Comparison of ENCODE assay signal across 8 cellular contexts in the genomic region with DNA sequence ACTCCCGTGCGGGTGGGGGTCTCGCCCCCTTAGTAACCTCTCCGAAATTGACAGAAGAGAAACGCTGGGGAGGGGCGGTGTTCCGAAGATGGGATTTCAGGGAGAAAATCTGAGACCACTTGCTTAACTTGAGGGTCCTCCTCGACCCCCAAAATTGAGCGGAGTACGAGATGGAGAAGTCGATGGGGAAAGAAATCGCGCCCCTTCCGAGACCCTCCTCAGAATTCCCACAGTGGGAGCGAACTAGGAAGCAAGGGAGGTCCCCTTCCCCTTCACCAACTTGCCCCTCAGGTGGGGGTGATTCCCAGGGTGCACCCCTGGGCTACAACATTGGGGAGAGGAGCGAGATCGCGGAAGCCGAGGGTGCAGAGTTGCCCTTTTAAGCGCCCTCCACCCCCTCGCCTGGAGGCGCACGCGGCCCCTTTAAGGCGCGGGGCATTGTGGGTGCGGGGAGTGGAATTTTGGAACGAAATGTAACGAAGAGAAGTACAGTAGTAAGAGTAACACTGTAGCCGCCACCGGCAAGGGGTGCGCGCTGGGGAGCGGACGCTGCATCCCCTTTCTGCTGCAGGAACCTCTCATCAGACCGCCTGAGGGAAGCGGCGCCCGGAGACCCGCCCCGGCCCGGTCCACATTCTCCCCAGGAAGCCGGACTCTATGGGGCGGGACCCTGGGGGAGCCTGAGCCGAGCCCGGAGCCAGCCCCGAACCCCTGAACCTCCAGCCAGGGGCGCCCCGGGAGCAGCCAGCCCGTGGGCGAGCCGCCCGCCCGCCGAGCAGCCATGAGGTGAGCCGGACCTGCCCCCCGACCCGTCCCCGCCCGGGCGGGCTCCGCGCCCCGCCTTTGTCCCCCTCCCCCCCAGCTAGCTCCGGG. TPM values are rescaled to one million over a fixed set of nuclear protein-coding genes. Genes with fewer than 3 reads are reported as not detected.
DNase-seq lines count a peak whose midpoint lies in the region; ATAC-seq lines count a peak whose summit lies in the region.

A gene (plus strand): TSS at position 489 of the 873 bp plus-strand sequence. CDS start 293 bp downstream, at position 782.

- H3K79me2 ChIP-seq in ACC112 (ENCODE audit: control insufficient read depth, insufficient read depth, low read length, unreplicated experiment), result peaks cover 48% of the 10 kb centered on the region

- peak within 1 kb of the TSS; percentile 89 for H2AFZ ChIP-seq in ACC112 (ENCODE audit: low read length, unreplicated experiment)

- DNase-seq in NCI-H460 (ENCODE audit: extremely low read depth, low read depth), result peak; percentile 75
- peak; percentile 88 for DNase-seq in cerebellar cortex (ENCODE audit: low spot score)
- DNase-seq in kidney glomerular epithelial cell (lab: John Stamatoyannopoulos, UW), result peak; percentile 52
- peak; percentile 84 to 90 for DNase-seq in stimulated activated CD4-positive, alpha-beta T cell treated with anti-CD3 and anti-CD28 coated beads, Interleukin-15, amount 100 ng/mL, for 48 hours (ENCODE audit: low read depth in 2 of 2)

- H3K27ac ChIP-seq in ACC112 (ENCODE audit: low read depth, low read length), result peak within 1 kb of the TSS; percentile 71

- H3K27me3 ChIP-seq in ACC112 (ENCODE audit: insufficient read depth, low read length), result no peaks in the 10 kb centered on the region

- peaks cover 12% of the 10 kb centered on the region for H3K4me1 ChIP-seq in ACC112 (ENCODE audit: control insufficient read depth, insufficient read depth, low read length, unreplicated experiment)

- H3K4me3 ChIP-seq in ACC112 (ENCODE audit: low read depth, low read length), result peak within 1 kb of the TSS; percentile 89

- ATAC-seq in GM18858 (IDR thresholded peaks at IDR 0.05; ENCODE audit: unreplicated experiment) (peak; percentile 40), HG03095 (IDR thresholded peaks at IDR 0.05; ENCODE audit: unreplicated experiment) (peak; percentile 45)
- ATAC-seq in activated CD4-positive, CD25-positive, alpha-beta regulatory T cell treated with anti-CD3 and anti-CD28 coated beads, Interleukin-2, amount 50 U/mL, for 24 hours, result peak; percentile 65 to 73

- no peaks in the 10 kb centered on the region for H3K36me3 ChIP-seq in ACC112 (ENCODE audit: insufficient read depth, low read length)

RNA-seq across cellular contexts. Expression of the gene that starts here (rescaled TPM):
- 45.4 and 50.3 TPM in 2 replicates for total RNA-seq in NCI-H460 (2014; rRNA removed; shearing (Covaris generic))
- polyA plus RNA-seq in NCI-H460 (2014; cell fraction: nucleus; rRNA removed), result 44.4 and 44.5 TPM in 2 replicates

Comparison
In these comparisons a context has a peak if more than half of its experiments do, and no peak if none do; other contexts are left out.
1. Peak in every context shown above with its lines: DNase-seq, ATAC-seq, H3K4me3 ChIP-seq and H3K27ac ChIP-seq.